ENCODE assay signal across 10 cellular contexts in the genomic region with DNA sequence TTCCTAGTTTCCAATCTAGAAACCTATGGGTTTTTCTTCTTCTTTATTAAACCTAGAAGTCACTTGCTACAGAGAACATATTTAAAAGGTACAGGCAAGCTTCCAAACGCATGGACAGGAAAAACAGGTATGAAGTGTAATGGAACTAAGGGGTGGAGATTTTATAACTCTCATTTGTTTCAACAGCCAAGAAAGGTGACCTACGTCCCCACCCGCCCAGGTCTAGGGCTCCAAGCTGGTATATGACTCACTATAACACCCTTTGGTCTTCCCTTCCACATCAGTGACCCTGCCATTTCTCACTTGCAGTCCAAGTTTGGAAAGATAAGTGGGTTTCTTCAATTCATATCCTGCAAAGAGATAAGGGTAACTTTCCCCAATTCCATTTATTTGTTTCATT. TPM values are rescaled to one million over a fixed set of nuclear protein-coding genes. Genes with fewer than 3 reads are reported as not detected.
A peak's percentile ranks its signal among the peaks of the same experiment; 100 is the strongest.
DNase-seq lines count a peak whose midpoint lies in the region; ATAC-seq and TF ChIP-seq lines count a peak whose summit lies in the region.
"Had no signal": no experiment of that assay in that cellular context is flagged by ENCODE, and none has a peak within 500 bp of the region (broad histone marks: within the 10 kb centered on the region; RNA-seq: fewer than 3 reads in every experiment).

No MANE protein-coding gene starts in this region.

- H3K4me3 Mint-ChIP-seq in activated T-helper 2 cell treated with anti-CD3 and anti-CD28 coated beads, Interferon-gamma antibody, Interleukin-2, Interleukin-4, amounts not matched to agents 10 μg/mL and 5 μg/mL and 100 μg/mL, durations not matched to agents 14 hours and 24 hours and 36 hours (ENCODE audit: low read depth) = no peak overlapping the region

- H3K27ac Mint-ChIP-seq in activated T-helper 2 cell treated with anti-CD3 and anti-CD28 coated beads, Interferon-gamma antibody, Interleukin-2, Interleukin-4, amounts not matched to agents 10 μg/mL and 5 μg/mL and 100 μg/mL, durations not matched to agents 14 hours and 24 hours and 36 hours = no peak overlapping the region

- no peaks in the 10 kb centered on the region for H3K79me1 ChIP-seq in trophoblast cell (ENCODE audit: low read length)

- no peaks in the 10 kb centered on the region for H3K36me3 ChIP-seq in OCI-LY1 (ENCODE audit: insufficient read depth, low read length)
- no peaks in the 10 kb centered on the region for H3K36me3 ChIP-seq in trophoblast cell (ENCODE audit: control insufficient read depth in 1 of 2, insufficient read depth in 2 of 2, low read length in 2 of 2)
- H3K36me3 ChIP-seq: gastroesophageal sphincter had no signal

- no peak overlapping the region for H3K23ac ChIP-seq in trophoblast cell (ENCODE audit: low read length)

- no peak overlapping the region for H2BK12ac ChIP-seq in trophoblast cell (ENCODE audit: low read length)

- TF ChIP-seq CTCF in GM12865 (IDR thresholded peaks at IDR 0.05; ENCODE audit: insufficient read depth, low read depth, low read length, missing control alignments) (no peak), OCI-LY1 (IDR thresholded peaks at IDR 0.05; ENCODE audit: low read length) (no peak), epithelial cell of esophagus (IDR thresholded peaks at IDR 0.05; ENCODE audit: insufficient read depth, low read depth, low read length, missing control alignments) (no peak)

- H4K20me1 ChIP-seq in OCI-LY1 (ENCODE audit: insufficient read depth, low read length) = no peaks in the 10 kb centered on the region

- H3K36me3 Mint-ChIP-seq in activated T-helper 2 cell treated with anti-CD3 and anti-CD28 coated beads, Interferon-gamma antibody, Interleukin-2, Interleukin-4, amounts not matched to agents 10 μg/mL and 5 μg/mL and 100 μg/mL, durations not matched to agents 14 hours and 24 hours and 36 hours (ENCODE audit: low read depth) = no peaks in the 10 kb centered on the region
- H3K36me3 Mint-ChIP-seq: naive thymus-derived CD4-positive, alpha-beta T cell had no signal

- H3K27me3 ChIP-seq in OCI-LY1 (ENCODE audit: insufficient read depth, low read length) (peaks cover 5% of the 10 kb centered on the region; the same call in 1 of the 2 replicates), trophoblast cell (ENCODE audit: insufficient read depth, low read length) (no peaks in the 10 kb centered on the region)

- no peaks in the 10 kb centered on the region for H3K9me2 ChIP-seq in OCI-LY1 (ENCODE audit: low read depth, low read length)

- H3K4me3 ChIP-seq in GM12865 (ENCODE audit: low read depth, low read length) = peak overlapping the region; percentile 11
- no peak overlapping the region for H3K4me3 ChIP-seq in OCI-LY1 (ENCODE audit: low read depth, low read length, poor library complexity, severe bottlenecking)
- no peak overlapping the region for H3K4me3 ChIP-seq in epithelial cell of esophagus (ENCODE audit: low read length)
- no peak overlapping the region for H3K4me3 ChIP-seq in trophoblast cell (ENCODE audit: low read depth, low read length)

- H3K27ac ChIP-seq in OCI-LY1 (ENCODE audit: low read depth, low read length, poor library complexity, severe bottlenecking) = no peak overlapping the region
- no peak overlapping the region for H3K27ac ChIP-seq in trophoblast cell (ENCODE audit: low read depth, low read length)
- H3K27ac ChIP-seq: gastroesophageal sphincter had no signal

- H3K14ac ChIP-seq in trophoblast cell (ENCODE audit: low read length) = no peak overlapping the region

- no peak overlapping the region for H2AFZ ChIP-seq in OCI-LY1 (ENCODE audit: low read length)
- H2AFZ ChIP-seq in trophoblast cell (ENCODE audit: insufficient read depth, low read length, poor library complexity) = no peak overlapping the region

- no peak overlapping the region for H3K4ac ChIP-seq in trophoblast cell (ENCODE audit: low read depth, low read length)

- no peak overlapping the region for H4K8ac ChIP-seq in trophoblast cell (ENCODE audit: low read depth, low read length)

- no peak overlapping the region for H2AK5ac ChIP-seq in trophoblast cell (ENCODE audit: low read length)

- WGBS in trophoblast cell (ENCODE audit: extremely low coverage, insufficient coverage, insufficient read length) = no CpG with 5 or more reads among the region's 3 CpGs

- H3K79me2 ChIP-seq in OCI-LY1 (ENCODE audit: insufficient read depth, low read length) = no peaks in the 10 kb centered on the region
- H3K79me2 ChIP-seq in trophoblast cell (ENCODE audit: control insufficient read depth, insufficient read depth, low read length, poor library complexity) = no peaks in the 10 kb centered on the region

- H3K4me2 ChIP-seq in OCI-LY1 (ENCODE audit: low read length) (peak overlapping the region; percentile 54; the same call in 1 of the 2 replicates), trophoblast cell (ENCODE audit: low read length) (no peak overlapping the region)

- H3K9me3 ChIP-seq in OCI-LY1 (ENCODE audit: low read length) (no peaks in the 10 kb centered on the region), trophoblast cell (ENCODE audit: insufficient read depth, low read depth, low read length) (no peaks in the 10 kb centered on the region)
- H3K9me3 ChIP-seq: gastroesophageal sphincter had no signal

- no peak overlapping the region for H3K18ac ChIP-seq in trophoblast cell (ENCODE audit: low read length)

- H3K4me1 Mint-ChIP-seq in activated T-helper 2 cell treated with anti-CD3 and anti-CD28 coated beads, Interferon-gamma antibody, Interleukin-2, Interleukin-4, amounts not matched to agents 10 μg/mL and 5 μg/mL and 100 μg/mL, durations not matched to agents 14 hours and 24 hours and 36 hours (ENCODE audit: low read depth) = peaks cover 5% of the 10 kb centered on the region

- no peak overlapping the region for H4K12ac ChIP-seq in trophoblast cell (ENCODE audit: low read depth, low read length)

- H3K9ac ChIP-seq in OCI-LY1 (ENCODE audit: low read length) = no peak overlapping the region
- no peak overlapping the region for H3K9ac ChIP-seq in trophoblast cell (ENCODE audit: low read length)

- H2BK5ac ChIP-seq in trophoblast cell (ENCODE audit: low read depth, low read length, poor library complexity) = no peak overlapping the region

- H3K9me3 Mint-ChIP-seq in activated T-helper 2 cell treated with anti-CD3 and anti-CD28 coated beads, Interferon-gamma antibody, Interleukin-2, Interleukin-4, amounts not matched to agents 10 μg/mL and 5 μg/mL and 100 μg/mL, durations not matched to agents 14 hours and 24 hours and 36 hours = no peaks in the 10 kb centered on the region
- H3K9me3 Mint-ChIP-seq: naive thymus-derived CD4-positive, alpha-beta T cell had no signal

- H4K91ac ChIP-seq in trophoblast cell (ENCODE audit: low read depth, low read length) = no peak overlapping the region

- intact Hi-C loops in activated T-helper 2 cell treated with anti-CD3 and anti-CD28 coated beads, Interferon-gamma antibody, Interleukin-2, Interleukin-4, amounts not matched to agents 10 μg/mL and 5 μg/mL and 100 μg/mL, durations not matched to agents 14 hours and 24 hours and 36 hours (cut with micrococcal nuclease) = loop anchor here (5.0 to 10.0 kb wide), 2 partner anchors 64 to 206 kb away; partner anchors contain the start of gene TMEM41A

- no peaks in the 10 kb centered on the region for H3F3A ChIP-seq in OCI-LY1 (ENCODE audit: insufficient read depth, low read length)

- DNase-seq in GM12865 (ENCODE audit: low read depth) (peak; percentile 59), epithelial cell of esophagus (ENCODE audit: low read depth) (peak; percentile 92), trophoblast cell (peak; percentile 42 to 64), NOMO-1 (lab: John Stamatoyannopoulos, UW; ENCODE audit: unreplicated experiment in 2 of 2) (no peak), Ammon's horn (ENCODE audit: low spot score) (no peak)
- DNase-seq in activated T-helper 2 cell treated with anti-CD3 and anti-CD28 coated beads, Interferon-gamma antibody, Interleukin-2, Interleukin-4, amounts not matched to agents 10 μg/mL and 5 μg/mL and 100 μg/mL, durations not matched to agents 14 hours and 24 hours and 36 hours (ENCODE audit: low spot score) = no peak

- no peak for ATAC-seq in HG03442 (IDR thresholded peaks at IDR 0.05; ENCODE audit: unreplicated experiment)

- H3K27me3 Mint-ChIP-seq in activated T-helper 2 cell treated with anti-CD3 and anti-CD28 coated beads, Interferon-gamma antibody, Interleukin-2, Interleukin-4, amounts not matched to agents 10 μg/mL and 5 μg/mL and 100 μg/mL, durations not matched to agents 14 hours and 24 hours and 36 hours (ENCODE audit: low read depth) = no peaks in the 10 kb centered on the region

- H3K4me1 ChIP-seq in OCI-LY1 (ENCODE audit: insufficient read depth, low read length, severe bottlenecking) (peaks cover 9% of the 10 kb centered on the region), trophoblast cell (ENCODE audit: control insufficient read depth in 1 of 2, insufficient read depth in 2 of 2, low read length in 2 of 2) (peaks cover 0 to 2% of the 10 kb centered on the region in 2 experiments)

- no peak overlapping the region for H2BK120ac ChIP-seq in trophoblast cell (ENCODE audit: insufficient read depth, low read length, poor library complexity)

RNA-seq across cellular contexts. Expression of gene LIPH, which starts 6.0 kb away (rescaled TPM):
- polyA plus RNA-seq in trophoblast cell (2013) = 0.11 and 0.15 TPM in 2 replicates
- not detected in 2 replicates for total RNA-seq in activated T-helper 2 cell treated with anti-CD3 and anti-CD28 coated beads, Interferon-gamma antibody, Interleukin-2, Interleukin-4, amounts not matched to agents 10 μg/mL and 5 μg/mL and 100 μg/mL, durations not matched to agents 14 hours and 24 hours and 36 hours
- total RNA-seq: naive thymus-derived CD4-positive, alpha-beta T cell had no signal
- polyA plus RNA-seq: naive thymus-derived CD4-positive, alpha-beta T cell had no signal

RNA-seq across cellular contexts. Expression of gene SENP2, which starts 27.7 kb away (rescaled TPM):
- polyA plus RNA-seq in trophoblast cell (2013) = 21.8 and 24.1 TPM in 2 replicates
- total RNA-seq in activated T-helper 2 cell treated with anti-CD3 and anti-CD28 coated beads, Interferon-gamma antibody, Interleukin-2, Interleukin-4, amounts not matched to agents 10 μg/mL and 5 μg/mL and 100 μg/mL, durations not matched to agents 14 hours and 24 hours and 36 hours = 31.5 and 34.2 TPM in 2 replicates

RNA-seq across cellular contexts. Expression of gene TMEM41A, which starts 59.6 kb away (rescaled TPM):
- polyA plus RNA-seq in trophoblast cell (2013) = 13.7 and 14.2 TPM in 2 replicates
- total RNA-seq in activated T-helper 2 cell treated with anti-CD3 and anti-CD28 coated beads, Interferon-gamma antibody, Interleukin-2, Interleukin-4, amounts not matched to agents 10 μg/mL and 5 μg/mL and 100 μg/mL, durations not matched to agents 14 hours and 24 hours and 36 hours = 23.5 and 24.7 TPM in 2 replicates

Comparison
In these comparisons a context has a peak if more than half of its experiments do, and no peak if none do; other contexts are left out.
1. DNase-seq: peak in GM12865 (single experiment), epithelial cell of esophagus (single experiment) and trophoblast cell (2 of 2); none in NOMO-1 (0 of 2), Ammon's horn (single experiment) and activated T-helper 2 cell treated with anti-CD3 and anti-CD28 coated beads, Interferon-gamma antibody, Interleukin-2, Interleukin-4, amounts not matched to agents 10 μg/mL and 5 μg/mL and 100 μg/mL, durations not matched to agents 14 hours and 24 hours and 36 hours (single experiment).